Comparison of ENCODE assay signal across 8 cellular contexts in genomic region chr17:82230627-82231311, GRCh38. TPM values are rescaled to one million over a fixed set of nuclear protein-coding genes. Genes with fewer than 3 reads are reported as not detected.
A peak's percentile ranks its signal among the peaks of the same experiment; 100 is the strongest.
DNase-seq lines count a peak whose midpoint lies in the region; ATAC-seq and TF ChIP-seq lines count a peak whose summit lies in the region.

No MANE protein-coding gene starts in this region.

- H3K9me3 ChIP-seq in HEK293 (ENCODE audit: control insufficient read depth, insufficient read depth, low read depth, low read length) (no peaks in the 10 kb centered on the region), OCI-LY7 (ENCODE audit: low read length) (no peaks in the 10 kb centered on the region), neutrophil (no peaks in the 10 kb centered on the region)

- H3K4me2 ChIP-seq in OCI-LY7 (ENCODE audit: low read length), result peak overlapping the region; percentile 36; the same call in 1 of the 2 replicates

- H3K9me2 ChIP-seq in OCI-LY7 (ENCODE audit: insufficient read depth, low read length), result no peaks in the 10 kb centered on the region

- intact Hi-C loops in OCI-LY7 (cut with micrococcal nuclease; ENCODE audit: unreplicated experiment), result loop anchor here (5.0 kb wide), 1 partner anchor 187 kb away; the partner anchor contains the start of genes HEXD and OGFOD3

- POLR2A ChIA-PET in HEK293 (lab: Yijun Ruan, JAX) (no interaction called here), OCI-LY7 (lab: Charles Lee) (no interaction called here)

- no peak overlapping the region for H3K27ac Mint-ChIP-seq in activated naive CD8-positive, alpha-beta T cell
- no peak overlapping the region for H3K27ac Mint-ChIP-seq in glutamatergic neuron (ENCODE audit: unreplicated experiment)

- H3K79me2 ChIP-seq in OCI-LY7 (ENCODE audit: insufficient read depth, low read depth, low read length), result no peaks in the 10 kb centered on the region

- no peaks in the 10 kb centered on the region for H3K36me3 Mint-ChIP-seq in activated naive CD8-positive, alpha-beta T cell
- no peaks in the 10 kb centered on the region for H3K36me3 Mint-ChIP-seq in glutamatergic neuron (ENCODE audit: unreplicated experiment)

- H3K27me3 ChIP-seq in neutrophil, result no peaks in the 10 kb centered on the region

- H3K27ac ChIP-seq in HEK293 (ENCODE audit: extremely low read depth, low read depth, low read length) (no peak overlapping the region), OCI-LY7 (ENCODE audit: low read depth, low read length, poor library complexity, severe bottlenecking) (no peak overlapping the region), neutrophil (peak overlapping the region; percentile 100)

- H3K4me3 ChIP-seq in HEK293 (ENCODE audit: low read depth, low read length) (no peak overlapping the region), OCI-LY7 (ENCODE audit: low read depth, low read length, poor library complexity, severe bottlenecking) (peak overlapping the region; percentile 10), neutrophil (ENCODE audit: low read depth in 1 of 2, low read length in 1 of 2) (peak overlapping the region; percentile 98 to 99)

- H3K9me3 Mint-ChIP-seq in activated naive CD8-positive, alpha-beta T cell (ENCODE audit: low read depth), result no peaks in the 10 kb centered on the region
- H3K9me3 Mint-ChIP-seq in glutamatergic neuron (ENCODE audit: unreplicated experiment), result no peaks in the 10 kb centered on the region

- H3K4me3 Mint-ChIP-seq in activated naive CD8-positive, alpha-beta T cell, result peak overlapping the region; percentile 75
- no peak overlapping the region for H3K4me3 Mint-ChIP-seq in glutamatergic neuron (ENCODE audit: unreplicated experiment)

- peak; percentile 35 for DNase-seq in GDM1 (lab: John Stamatoyannopoulos, UW)
- DNase-seq in OCI-LY7 (ENCODE audit: low spot score), result no peak
- peak; percentile 83 for DNase-seq in glutamatergic neuron
- no peak for DNase-seq in globus pallidus (ENCODE audit: low spot score)

- no peak for ATAC-seq in GM21526 (IDR thresholded peaks at IDR 0.05; ENCODE audit: low FRiP score, unreplicated experiment)

- TF ChIP-seq CTCF in HEK293 (tag by site-specific recombination; IDR thresholded peaks at IDR 0.05), result no peak
- TF ChIP-seq CTCF in OCI-LY7 (conservative IDR thresholded peaks at IDR 0.05; ENCODE audit: low read length), result peak; percentile 37; the same call in 1 of the 2 replicates
- peak; percentile 78 for TF ChIP-seq CTCF in glutamatergic neuron (IDR thresholded peaks at IDR 0.05; ENCODE audit: partially characterized antibody, unreplicated experiment)
- TF ChIP-seq CTCF in neutrophil (IDR thresholded peaks at IDR 0.05), result peak; percentile 96

- peaks cover 5% of the 10 kb centered on the region; the same call in 1 of the 2 replicates for H4K20me1 ChIP-seq in OCI-LY7 (ENCODE audit: insufficient read depth, low read length)

- no TSS peak for BruUV-seq in OCI-LY7 (replicated peaks; lab: Mats Ljungman, UMichigan)

- H3K4me1 Mint-ChIP-seq in activated naive CD8-positive, alpha-beta T cell (ENCODE audit: low read depth), result peaks cover 5% of the 10 kb centered on the region
- peaks cover 2% of the 10 kb centered on the region for H3K4me1 Mint-ChIP-seq in glutamatergic neuron (ENCODE audit: low read depth, unreplicated experiment)

- no peak overlapping the region for H2AFZ ChIP-seq in OCI-LY7 (ENCODE audit: low read length)

- H3K4me1 ChIP-seq in HEK293 (ENCODE audit: control insufficient read depth, insufficient read depth, low read length), result no peaks in the 10 kb centered on the region
- H3K4me1 ChIP-seq in OCI-LY7 (ENCODE audit: insufficient read depth, low read length, poor library complexity, severe bottlenecking), result peaks cover 43% of the 10 kb centered on the region
- peaks cover 71 to 75% of the 10 kb centered on the region in 2 experiments for H3K4me1 ChIP-seq in neutrophil (ENCODE audit: control insufficient read depth in 1 of 2, insufficient read depth in 1 of 2, low read depth in 1 of 2, low read length in 1 of 2)

- CTCF ChIA-PET in HEK293 (lab: Yijun Ruan, JAX), result interaction anchor here (0.8 kb wide), 1 partner anchor 179 kb away, joined by 4 read pairs; no protein-coding TSS in a partner anchor
- CTCF ChIA-PET in OCI-LY7 (lab: Charles Lee; ENCODE audit: unreplicated experiment), result no interaction called here

- H3K36me3 ChIP-seq in HEK293 (ENCODE audit: control insufficient read depth in 2 of 2, insufficient read depth in 1 of 2, low read length in 2 of 2) (no peaks in the 10 kb centered on the region), OCI-LY7 (ENCODE audit: insufficient read depth, low read length) (no peaks in the 10 kb centered on the region), neutrophil (peaks cover 53% of the 10 kb centered on the region)

- H3K27me3 Mint-ChIP-seq in activated naive CD8-positive, alpha-beta T cell, result no peaks in the 10 kb centered on the region
- peaks cover 4% of the 10 kb centered on the region for H3K27me3 Mint-ChIP-seq in glutamatergic neuron (ENCODE audit: unreplicated experiment)

TF ChIP-seq in HEK293, 187 proteins besides CTCF, POLR2A, EP300 and RAD21 (continues in another document):
- TF ChIP-seq ZNF157 (tag by site-specific recombination; IDR thresholded peaks at IDR 0.05) (no peak), ZSCAN5A (tag by site-specific recombination; IDR thresholded peaks at IDR 0.05) (no peak), MEIS1 (CRISPR knock-in tag; IDR thresholded peaks at IDR 0.05; ENCODE audit: borderline replicate concordance) (no peak), ZNF544 (tag by site-specific recombination; IDR thresholded peaks at IDR 0.05) (no peak), ZNF10 (tag by site-specific recombination; IDR thresholded peaks at IDR 0.05) (peak; percentile 64), KLF10 (tag by site-specific recombination; IDR thresholded peaks at IDR 0.05) (0 out of 2 replicates have a peak, but pooled peaks have one; percentile 15), BCL11A (tag by site-specific recombination; IDR thresholded peaks at IDR 0.05; ENCODE audit: low read depth) (no peak), ZNF280D (tag by site-specific recombination; IDR thresholded peaks at IDR 0.05) (no peak), ZNF558 (tag by site-specific recombination; IDR thresholded peaks at IDR 0.05) (no peak), KLF1 (tag by site-specific recombination; IDR thresholded peaks at IDR 0.05) (peak; percentile 72), ZNF175 (tag by site-specific recombination; IDR thresholded peaks at IDR 0.05) (no peak), ZNF658 (tag by site-specific recombination; IDR thresholded peaks at IDR 0.05) (no peak), ZNF623 (tag by site-specific recombination; IDR thresholded peaks at IDR 0.05) (no peak), TRIM28 (IDR thresholded peaks at IDR 0.05; ENCODE audit: borderline replicate concordance, low read length) (no peak)

RNA-seq across cellular contexts. Expression of gene SLC16A3, which starts 1.9 kb away (rescaled TPM):
- 10.1 and 21.6 TPM in 2 replicates for total RNA-seq in OCI-LY7 (2014; rRNA removed; shearing (Covaris generic))
- 28.3 and 55.0 TPM in 2 replicates for total RNA-seq in OCI-LY7 (2022)
- total RNA-seq in glutamatergic neuron (ENCODE audit: unreplicated experiment), result 15.6 TPM

RNA-seq across cellular contexts. Expression of gene CCDC57, which starts 18.1 kb away (rescaled TPM):
- total RNA-seq in OCI-LY7 (2014; rRNA removed; shearing (Covaris generic)), result 30.7 and 34.5 TPM in 2 replicates
- 56.1 and 58.7 TPM in 2 replicates for total RNA-seq in OCI-LY7 (2022)
- total RNA-seq in glutamatergic neuron (ENCODE audit: unreplicated experiment), result 40.7 TPM

RNA-seq across cellular contexts. Expression of gene CSNK1D, which starts 42.7 kb away (rescaled TPM):
- total RNA-seq in OCI-LY7 (2014; rRNA removed; shearing (Covaris generic)), result 39.7 and 53.0 TPM in 2 replicates
- 170 and 181 TPM in 2 replicates for total RNA-seq in OCI-LY7 (2022)
- total RNA-seq in glutamatergic neuron (ENCODE audit: unreplicated experiment), result 211 TPM

Comparison
In these comparisons a context has a peak if more than half of its experiments do, and no peak if none do; other contexts are left out.
1. DNase-seq: peak in GDM1 (single experiment) and glutamatergic neuron (single experiment); none in OCI-LY7 (single experiment) and globus pallidus (single experiment).